In the genomic region with DNA sequence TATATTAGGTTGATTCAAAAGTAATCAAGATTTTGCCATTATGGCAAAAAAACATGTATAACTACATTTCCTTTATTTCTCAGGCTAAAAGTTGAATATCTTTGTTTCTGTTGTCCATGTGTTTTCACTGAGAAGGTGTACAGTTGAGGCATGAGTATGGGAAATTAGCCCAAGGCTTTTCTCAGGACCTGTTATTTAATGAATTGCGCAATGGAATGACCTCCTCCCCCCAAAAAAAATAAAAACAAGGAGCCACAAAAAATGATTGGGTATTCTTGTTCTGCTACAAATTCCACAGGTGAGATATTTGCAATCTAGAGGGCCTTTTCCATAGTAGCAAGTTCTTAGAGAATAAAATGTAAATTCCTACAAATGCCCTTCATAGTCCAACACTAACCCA, we compare ENCODE assay signal across 21 cellular contexts.
A peak's percentile ranks its signal among the peaks of the same experiment; 100 is the strongest.
DNase-seq lines count a peak whose midpoint lies in the region; ATAC-seq, FAIRE-seq and TF ChIP-seq lines count a peak whose summit lies in the region.
"Had no signal": no experiment of that assay in that cellular context is flagged by ENCODE, and none has a peak within 500 bp of the region (broad histone marks: within the 10 kb centered on the region; RNA-seq: fewer than 3 reads in every experiment).

No MANE protein-coding gene starts in this region.

- H3K9me3 ChIP-seq in HepG2 (ENCODE audit: low read length) (no peaks in the 10 kb centered on the region), right lobe of liver (no peaks in the 10 kb centered on the region), K562 (replicated peaks; ENCODE audit: control insufficient read depth, insufficient read depth, low read depth, low read length) (no peaks in the 10 kb centered on the region)
- H3K9me3 ChIP-seq: A549; BLaER1 treated with 17β-estradiol and CSF1 and Interleukin-3, amounts not matched to agents 10 nM and 100 nM had no signal

- no peaks in the 10 kb centered on the region for H4K20me1 ChIP-seq in HepG2 (ENCODE audit: insufficient read depth, low read length)
- no peaks in the 10 kb centered on the region for H4K20me1 ChIP-seq in K562 (replicated peaks; ENCODE audit: control insufficient read depth, insufficient read depth, low read length)
- H4K20me1 ChIP-seq: BLaER1 treated with 17β-estradiol and CSF1 and Interleukin-3, amounts not matched to agents 10 nM and 100 nM had no signal

- H3K79me2 ChIP-seq in HepG2 (ENCODE audit: insufficient read depth, low read length) (no peaks in the 10 kb centered on the region), K562 (ENCODE audit: control insufficient read depth, insufficient read depth, low read length) (no peaks in the 10 kb centered on the region)

- H3K9ac ChIP-seq in HepG2 (ENCODE audit: insufficient read depth, low read depth, low read length) (no peak overlapping the region), K562 (ENCODE audit: insufficient read depth in 1 of 2, low read depth in 2 of 2, low read length in 2 of 2) (no peak overlapping the region)
- H3K9ac ChIP-seq: BLaER1 treated with 17β-estradiol and CSF1 and Interleukin-3, amounts not matched to agents 10 nM and 100 nM had no signal

- H3K4me3 ChIP-seq in HepG2 (replicated peaks in 1 of 3; ENCODE audit: insufficient read depth in 1 of 3, low read depth in 2 of 3, low read length in 3 of 3): no peak overlapping the region
- no peak overlapping the region for H3K4me3 ChIP-seq in right lobe of liver
- H3K4me3 ChIP-seq in K562: no peak overlapping the region
- H3K4me3 ChIP-seq: A549; BLaER1 treated with 17β-estradiol and CSF1 and Interleukin-3, amounts not matched to agents 10 nM and 100 nM had no signal

- 0% methylated on average over 1 of the region's 1 CpG for WGBS in HepG2 (ENCODE audit: low lambda C conversion rate)
- 85% methylated on average over 1 of the region's 1 CpG for WGBS in right lobe of liver (ENCODE audit: insufficient coverage, low coverage, low lambda C conversion rate, missing lambda C conversion rate)
- 0% methylated on average over 1 of the region's 1 CpG for WGBS in K562 (ENCODE audit: insufficient coverage, low coverage, missing lambda C conversion rate)

- no peak overlapping the region for H3K4me2 ChIP-seq in HepG2 (ENCODE audit: low read depth, low read length)
- no peak overlapping the region for H3K4me2 ChIP-seq in K562 (ENCODE audit: insufficient read depth, low read length)
- H3K4me2 ChIP-seq: A549; BLaER1 treated with 17β-estradiol and CSF1 and Interleukin-3, amounts not matched to agents 10 nM and 100 nM had no signal

- POLR2A ChIA-PET in HepG2 (lab: Yijun Ruan, JAX) (no interaction called here), K562 (lab: Yijun Ruan, JAX) (interaction anchor here (0.6 kb wide), 1 partner anchor 12 kb away, joined by 3 read pairs; no protein-coding TSS in a partner anchor)

- H3K27me3 ChIP-seq in HepG2 (ENCODE audit: control insufficient read depth in 1 of 2, insufficient read depth in 2 of 2, low read length in 2 of 2) (no peaks in the 10 kb centered on the region), right lobe of liver (no peaks in the 10 kb centered on the region), K562 (ENCODE audit: control insufficient read depth in 2 of 2, insufficient read depth in 2 of 2, low read length in 2 of 2) (no peaks in the 10 kb centered on the region)
- H3K27me3 ChIP-seq: BLaER1 treated with 17β-estradiol and CSF1 and Interleukin-3, amounts not matched to agents 10 nM and 100 nM had no signal

- CTCF ChIA-PET in HepG2 (lab: Yijun Ruan, JAX; ENCODE audit: low intra/inter-chr PET ratio, low total read pairs): no interaction called here
- CTCF ChIA-PET in K562 (lab: Yijun Ruan, JAX; ENCODE audit: low intra/inter-chr PET ratio): no interaction called here

- no peaks in the 10 kb centered on the region for H3K4me1 ChIP-seq in HepG2 (ENCODE audit: insufficient read depth, low read length)
- H3K4me1 ChIP-seq in right lobe of liver: no peaks in the 10 kb centered on the region
- no peaks in the 10 kb centered on the region for H3K4me1 ChIP-seq in K562 (replicated peaks in 1 of 2; ENCODE audit: control insufficient read depth in 2 of 2, insufficient read depth in 2 of 2, low read length in 2 of 2)
- H3K4me1 ChIP-seq: A549 had no signal

- H3K36me3 ChIP-seq in HepG2 (replicated peaks in 1 of 2; ENCODE audit: control insufficient read depth in 1 of 2, insufficient read depth in 2 of 2, low read length in 2 of 2): no peaks in the 10 kb centered on the region
- H3K36me3 ChIP-seq in right lobe of liver: no peaks in the 10 kb centered on the region
- H3K36me3 ChIP-seq in K562 (ENCODE audit: control insufficient read depth, insufficient read depth, low read length): no peaks in the 10 kb centered on the region
- H3K36me3 ChIP-seq: BLaER1 treated with 17β-estradiol and CSF1 and Interleukin-3, amounts not matched to agents 10 nM and 100 nM had no signal

- intact Hi-C loops in HepG2 (cut with micrococcal nuclease; ENCODE audit: unreplicated experiment) (no loop called here), right lobe of liver (cut with DNase I) (no loop called here), K562 (cut with micrococcal nuclease) (no loop called here)

- no peak for FAIRE-seq in HepG2 (lab: Jason Lieb, UNC)
- no peak for FAIRE-seq in K562 (lab: Jason Lieb, UNC)
- FAIRE-seq: A549, G401.6, GM12891, GM19239 had no signal

- no peak for TF ChIP-seq CTCF in HepG2 (CRISPR knock-in tag; IDR thresholded peaks at IDR 0.05)
- no peak for TF ChIP-seq CTCF in right lobe of liver (IDR thresholded peaks at IDR 0.05)
- TF ChIP-seq CTCF in K562 (IDR thresholded peaks at IDR 0.05 in 2 of 3, conservative IDR thresholded peaks at IDR 0.05 in 1 of 3; ENCODE audit: insufficient read depth in 2 of 3, low read depth in 1 of 3, low read length in 3 of 3): no peak

- DNase-seq in HepG2 (ENCODE audit: low spot score) (no peak), right lobe of liver (no peak), K562 (ENCODE audit: extremely low read depth in 1 of 4, low spot score in 3 of 4) (no peak), renal cortical epithelial cell (ENCODE audit: low read depth) (peak; percentile 13), COLO668 (lab: John Stamatoyannopoulos, UW; ENCODE audit: unreplicated experiment) (no peak), NCI-H2107 (lab: John Stamatoyannopoulos, UW) (no peak)
- DNase-seq: AML-193; CD4-positive, alpha-beta T cell; CD8-positive, alpha-beta T cell; COR-L47; DMS 273 treated with DMSO at 0.1 percent for 48 hours; DMS153; DMS79 treated with DMSO at 0.1 percent for 48 hours; GF-D8 had no signal

- no TSS peak for BruUV-seq in HepG2 (replicated peaks; lab: Mats Ljungman, UMichigan)
- no TSS peak for BruUV-seq in K562 (replicated peaks; lab: Mats Ljungman, UMichigan)

- ATAC-seq in HepG2: no peak
- no peak for ATAC-seq in right lobe of liver
- no peak for ATAC-seq in K562
- ATAC-seq: A549; CD8-positive, alpha-beta T cell had no signal

- H3K27ac ChIP-seq in HepG2 (ENCODE audit: extremely low read length, insufficient read depth, low read length) (no peak overlapping the region), right lobe of liver (no peak overlapping the region), K562 (ENCODE audit: extremely low read depth, low read depth, low read length) (no peak overlapping the region)
- H3K27ac ChIP-seq: 22Rv1; A549; BLaER1 treated with 17β-estradiol and CSF1 and Interleukin-3, amounts not matched to agents 10 nM and 100 nM; C4-2B had no signal

- no peak for TF ChIP-seq POLR2A in HepG2 (IDR thresholded peaks at IDR 0.05; ENCODE audit: insufficient read depth in 1 of 2, low read depth in 2 of 2, low read length in 2 of 2)
- no peak for TF ChIP-seq POLR2A in right lobe of liver (IDR thresholded peaks at IDR 0.05)
- TF ChIP-seq POLR2A in K562 (conservative IDR thresholded peaks at IDR 0.05): no peak

- TF ChIP-seq RAD21 in HepG2 (CRISPR knock-in tag; IDR thresholded peaks at IDR 0.05) (no peak), K562 (CRISPR knock-in tag; conservative IDR thresholded peaks at IDR 0.05 in 1 of 2, IDR thresholded peaks at IDR 0.05 in 1 of 2) (no peak)

- no peaks in the 10 kb centered on the region for H3K9me1 ChIP-seq in K562 (ENCODE audit: control insufficient read depth, insufficient read depth, low read length)

- TF ChIP-seq EP300 in HepG2 (IDR thresholded peaks at IDR 0.05; ENCODE audit: low read depth in 2 of 2, low read length in 2 of 2): no peak
- TF ChIP-seq EP300 in HepG2 (CRISPR knock-in tag; IDR thresholded peaks at IDR 0.05; ENCODE audit: borderline replicate concordance): no peak
- no peak for TF ChIP-seq EP300 in K562 (IDR thresholded peaks at IDR 0.05; ENCODE audit: low read length)

- in situ Hi-C loops in HepG2 (cut with HindIII; ENCODE audit: extremely low pct_ligation_motif_present, low pct_unique_long_range_greater_than_20kb): no loop called here
- in situ Hi-C loops in K562 (cut with MboI): no loop called here

- H2AFZ ChIP-seq in HepG2 (ENCODE audit: low read length) (no peak overlapping the region), K562 (ENCODE audit: low read depth, low read length) (no peak overlapping the region)

TF ChIP-seq in HepG2, 621 proteins besides CTCF, POLR2A, EP300 and RAD21 (continues in another document):
- peak; percentile 54; the same call in 1 of the 2 replicates for TF ChIP-seq CEBPB (IDR thresholded peaks at IDR 0.05; ENCODE audit: borderline replicate concordance, low read depth, low read length)
- TF ChIP-seq ZNF564 (CRISPR knock-in tag; IDR thresholded peaks at IDR 0.05): no peak
- TF ChIP-seq MAFK (conservative IDR thresholded peaks at IDR 0.05 in 1 of 2, IDR thresholded peaks at IDR 0.05 in 1 of 2; ENCODE audit: low read length in 2 of 2): 0 out of 4 replicates have a peak, but pooled peaks of 1 of the 2 experiments have one; percentile 3
- no peak for TF ChIP-seq KDM1A (CRISPR knock-in tag; IDR thresholded peaks at IDR 0.05)
- TF ChIP-seq NKX3-1 (CRISPR knock-in tag; IDR thresholded peaks at IDR 0.05): no peak

TF ChIP-seq in K562, 482 proteins besides CTCF, POLR2A, EP300 and RAD21 (continues in another document):
- 0 out of 2 replicates have a peak, but pooled peaks have one; percentile 12 for TF ChIP-seq CEBPB (tag; IDR thresholded peaks at IDR 0.05)
- no peak for TF ChIP-seq CEBPG (CRISPR knock-in tag; IDR thresholded peaks at IDR 0.05)
- 0 out of 4 replicates have a peak, but pooled peaks of 1 of the 2 experiments have one; percentile 19 for TF ChIP-seq CEBPG (tag; conservative IDR thresholded peaks at IDR 0.05 in 1 of 2, IDR thresholded peaks at IDR 0.05 in 1 of 2)

Comparison
In these comparisons a context has a peak if more than half of its experiments do, and no peak if none do; other contexts are left out.
1. Of the 241 proteins assayed by ChIP-seq in both HepG2 and K562: peak only in HepG2: none; only in K562: none; in both: CEBPB; in neither: 238; mixed calls (peak in some experiments, not most) for 2.